In genomic region chr2:240387669-240388358, GRCh38 we compare ENCODE assay signal across 11 cellular contexts. TPM values are rescaled to one million over a fixed set of nuclear protein-coding genes. Genes with fewer than 3 reads are reported as not detected.
DNase-seq lines count a peak whose midpoint lies in the region; ATAC-seq, FAIRE-seq and TF ChIP-seq lines count a peak whose summit lies in the region.
"Had no signal": no experiment of that assay in that cellular context is flagged by ENCODE, and none has a peak within 500 bp of the region (broad histone marks: within the 10 kb centered on the region; RNA-seq: fewer than 3 reads in every experiment).

No MANE protein-coding gene starts in this region.

- H3K9ac ChIP-seq in HCT116 (ENCODE audit: low read length) (peak overlapping the region; percentile 55), astrocyte (ENCODE audit: low read length) (peak overlapping the region; percentile 78), smooth muscle cell (ENCODE audit: low read depth) (no peak overlapping the region)

- H3K79me2 ChIP-seq in HCT116 (ENCODE audit: insufficient read depth, low read length) (no peaks in the 10 kb centered on the region), astrocyte (ENCODE audit: insufficient read depth, low read length) (no peaks in the 10 kb centered on the region), smooth muscle cell (ENCODE audit: low read depth) (no peaks in the 10 kb centered on the region)

- peaks cover 8% of the 10 kb centered on the region for H3K4me1 Mint-ChIP-seq in astrocyte (ENCODE audit: low read depth, unreplicated experiment)
- peaks cover 0 to 9% (median 1%) of the 10 kb centered on the region in 4 donors for H3K4me1 Mint-ChIP-seq in CD4-positive, alpha-beta memory T cell
- H3K4me1 Mint-ChIP-seq in activated CD4-positive, alpha-beta T cell treated with anti-CD3 and anti-CD28 coated beads for 36 hours, result peaks cover 9% of the 10 kb centered on the region
- H3K4me1 Mint-ChIP-seq: naive B cell had no signal

- H3K27ac ChIP-seq in HCT116 (ENCODE audit: low read depth, low read length) (peak overlapping the region; percentile 61), astrocyte (ENCODE audit: low read depth, low read length) (peak overlapping the region; percentile 82), smooth muscle cell (ENCODE audit: low read depth) (no peak overlapping the region)
- H3K27ac ChIP-seq in CD4-positive, alpha-beta memory T cell (ENCODE audit: low read depth, low read length), result no peak overlapping the region
- H3K27ac ChIP-seq: thyroid gland had no signal

- H3K27me3 Mint-ChIP-seq in astrocyte (ENCODE audit: low read depth, unreplicated experiment), result peaks cover 11% of the 10 kb centered on the region
- H3K27me3 Mint-ChIP-seq in CD4-positive, alpha-beta memory T cell, result peaks cover 0 to 2% of the 10 kb centered on the region in 2 donors
- H3K27me3 Mint-ChIP-seq in activated CD4-positive, alpha-beta T cell treated with anti-CD3 and anti-CD28 coated beads for 36 hours, result peaks cover 4% of the 10 kb centered on the region

- H3K27me3 ChIP-seq in HCT116 (ENCODE audit: insufficient read depth, low read length) (no peaks in the 10 kb centered on the region), astrocyte (ENCODE audit: insufficient read depth, low read length) (no peaks in the 10 kb centered on the region), smooth muscle cell (ENCODE audit: low read depth) (no peaks in the 10 kb centered on the region)
- no peaks in the 10 kb centered on the region for H3K27me3 ChIP-seq in CD4-positive, alpha-beta memory T cell (ENCODE audit: insufficient read depth, low read length)
- H3K27me3 ChIP-seq: thyroid gland had no signal

- peak overlapping the region; percentile 95 for H3K27ac Mint-ChIP-seq in astrocyte (ENCODE audit: unreplicated experiment)
- H3K27ac Mint-ChIP-seq in CD4-positive, alpha-beta memory T cell, result no peak overlapping the region
- H3K27ac Mint-ChIP-seq in activated CD4-positive, alpha-beta T cell treated with anti-CD3 and anti-CD28 coated beads for 36 hours, result no peak overlapping the region
- H3K27ac Mint-ChIP-seq: naive B cell had no signal

- H3K36me3 ChIP-seq in HCT116 (ENCODE audit: control insufficient read depth in 1 of 2, insufficient read depth in 2 of 2, low read length in 2 of 2) (no peaks in the 10 kb centered on the region), astrocyte (ENCODE audit: insufficient read depth, low read length) (no peaks in the 10 kb centered on the region), smooth muscle cell (ENCODE audit: low read depth) (no peaks in the 10 kb centered on the region)
- H3K36me3 ChIP-seq in CD4-positive, alpha-beta memory T cell (ENCODE audit: insufficient read depth, low read length), result no peaks in the 10 kb centered on the region
- H3K36me3 ChIP-seq: thyroid gland had no signal

- WGBS in smooth muscle cell (ENCODE audit: low lambda C conversion rate), result 59% methylated on average over 16 of the region's 16 CpGs

- H3K9me3 ChIP-seq in HCT116 (ENCODE audit: control insufficient read depth in 1 of 2, insufficient read depth in 1 of 2, low read depth in 1 of 2, low read length in 2 of 2) (no peaks in the 10 kb centered on the region), astrocyte (ENCODE audit: insufficient read depth, low read depth, low read length) (no peaks in the 10 kb centered on the region), smooth muscle cell (replicated peaks; ENCODE audit: low read depth) (no peaks in the 10 kb centered on the region)
- H3K9me3 ChIP-seq in CD4-positive, alpha-beta memory T cell (ENCODE audit: control insufficient read depth in 1 of 2, low read length in 2 of 2), result no peaks in the 10 kb centered on the region
- H3K9me3 ChIP-seq: thyroid gland had no signal

- POLR2A ChIA-PET in HCT116 (lab: Charles Lee), result interaction anchor here (0.6 to 1.0 kb wide), 2 partner anchors 16 to 81 kb away, joined by 3 read pairs; no protein-coding TSS in a partner anchor
- POLR2A ChIA-PET in CD4-positive, alpha-beta memory T cell (lab: Charles Lee; ENCODE audit: partially characterized antibody), result no interaction called here
- POLR2A ChIA-PET in activated CD4-positive, alpha-beta T cell treated with anti-CD3 and anti-CD28 coated beads for 36 hours (lab: Charles Lee), result no interaction called here

- intact Hi-C loops in HCT116 (cut with micrococcal nuclease) (loop anchor here (1.0 kb wide), 1 partner anchor 47 kb away; the partner anchor contains the start of gene GPC1), left ventricle myocardium superior (cut with micrococcal nuclease) (no loop called here)
- intact Hi-C loops in CD4-positive, alpha-beta memory T cell (cut with micrococcal nuclease), result no loop called here
- intact Hi-C loops in activated CD4-positive, alpha-beta T cell treated with anti-CD3 and anti-CD28 coated beads for 36 hours (cut with DNase I, micrococcal nuclease), result no loop called here

- FAIRE-seq in astrocyte (lab: Jason Lieb, UNC), result peak; percentile 94
- FAIRE-seq in GM12891 (lab: Jason Lieb, UNC), result no peak
- FAIRE-seq: GM19239 had no signal

- TF ChIP-seq CTCF in HCT116 (IDR thresholded peaks at IDR 0.05 in 2 of 3, conservative IDR thresholded peaks at IDR 0.05 in 1 of 3; ENCODE audit: borderline replicate concordance in 1 of 3, insufficient read depth in 1 of 3, low read depth in 2 of 3, low read length in 2 of 3) (no peak), astrocyte (IDR thresholded peaks at IDR 0.05; ENCODE audit: insufficient read depth, low read depth, low read length) (no peak), smooth muscle cell (IDR thresholded peaks at IDR 0.05; ENCODE audit: borderline replicate concordance, insufficient read depth, poor library complexity, severe bottlenecking) (no peak)

- H3K9me2 ChIP-seq in HCT116 (ENCODE audit: insufficient read depth), result no peaks in the 10 kb centered on the region

- peak overlapping the region; percentile 73 for H3K4me3 Mint-ChIP-seq in astrocyte (ENCODE audit: unreplicated experiment)
- no peak overlapping the region for H3K4me3 Mint-ChIP-seq in CD4-positive, alpha-beta memory T cell
- H3K4me3 Mint-ChIP-seq in activated CD4-positive, alpha-beta T cell treated with anti-CD3 and anti-CD28 coated beads for 36 hours, result no peak overlapping the region
- H3K4me3 Mint-ChIP-seq: naive B cell had no signal

- peaks cover 4% of the 10 kb centered on the region for H3K36me3 Mint-ChIP-seq in astrocyte (ENCODE audit: low read depth, unreplicated experiment)
- no peaks in the 10 kb centered on the region for H3K36me3 Mint-ChIP-seq in CD4-positive, alpha-beta memory T cell
- H3K36me3 Mint-ChIP-seq in activated CD4-positive, alpha-beta T cell treated with anti-CD3 and anti-CD28 coated beads for 36 hours (ENCODE audit: low read depth), result no peaks in the 10 kb centered on the region
- H3K36me3 Mint-ChIP-seq: naive B cell had no signal

- H3K4me2 ChIP-seq in HCT116 (ENCODE audit: low read length) (peak overlapping the region; percentile 90), astrocyte (ENCODE audit: low read length) (peak overlapping the region; percentile 61), smooth muscle cell (peak overlapping the region; percentile 23)

- RAD21 ChIA-PET in HCT116 (lab: Charles Lee; ENCODE audit: low non-redundant PET in 1 of 2, low total read pairs in 2 of 2, uncharacterized antibody in 2 of 2, unreplicated experiment in 2 of 2), result no interaction called here

- H3F3A ChIP-seq in smooth muscle cell (ENCODE audit: low read depth), result no peaks in the 10 kb centered on the region

- H2AFZ ChIP-seq in HCT116 (ENCODE audit: low read depth, low read length, poor library complexity, severe bottlenecking) (peak overlapping the region; percentile 65), astrocyte (ENCODE audit: low read depth, low read length) (peak overlapping the region; percentile 44), smooth muscle cell (ENCODE audit: low read depth) (no peak overlapping the region)

- DNase-seq in HCT116 (ENCODE audit: low read depth, low spot score) (peak; percentile 65), astrocyte (ENCODE audit: low read depth) (peak; percentile 94), left ventricle myocardium superior (peak; percentile 63), smooth muscle cell (lab: John Stamatoyannopoulos, UW; ENCODE audit: unreplicated experiment) (peak; percentile 39), GM12891 (ENCODE audit: insufficient read length, low spot score) (no peak)
- no peak for DNase-seq in CD4-positive, alpha-beta memory T cell
- DNase-seq in activated CD4-positive, alpha-beta T cell treated with anti-CD3 and anti-CD28 coated beads for 36 hours, result no peak
- DNase-seq: naive B cell had no signal

- ATAC-seq in HCT116, result peak; percentile 62
- peak; percentile 70 for ATAC-seq in left ventricle myocardium superior
- no peak for ATAC-seq in GM21723 (IDR thresholded peaks at IDR 0.05; ENCODE audit: unreplicated experiment)
- ATAC-seq in activated CD4-positive, alpha-beta T cell treated with anti-CD3 and anti-CD28 coated beads for 36 hours, result no peak

- TF ChIP-seq POLR2A in HCT116 (IDR thresholded peaks at IDR 0.05; ENCODE audit: borderline replicate concordance, extremely low read depth, insufficient read depth, insufficient read length) (no peak), GM12891 (IDR thresholded peaks at IDR 0.05; ENCODE audit: low read depth, low read length) (no peak)

- no peak for TF ChIP-seq RAD21 in HCT116 (IDR thresholded peaks at IDR 0.05; ENCODE audit: low read depth)

- H3K9me3 Mint-ChIP-seq in astrocyte (ENCODE audit: unreplicated experiment), result peaks cover 1% of the 10 kb centered on the region
- peaks cover 0 to 2% (median 0%) of the 10 kb centered on the region in 8 donors for H3K9me3 Mint-ChIP-seq in CD4-positive, alpha-beta memory T cell
- H3K9me3 Mint-ChIP-seq in activated CD4-positive, alpha-beta T cell treated with anti-CD3 and anti-CD28 coated beads for 36 hours (ENCODE audit: low read depth), result no peaks in the 10 kb centered on the region
- H3K9me3 Mint-ChIP-seq: naive B cell had no signal

- CTCF ChIA-PET in HCT116 (lab: Charles Lee), result interaction anchor here (1.1 kb wide), 1 partner anchor 18 kb away, joined by 3 read pairs; no protein-coding TSS in a partner anchor
- CTCF ChIA-PET in CD4-positive, alpha-beta memory T cell (lab: Charles Lee; ENCODE audit: partially characterized antibody), result no interaction called here
- CTCF ChIA-PET in activated CD4-positive, alpha-beta T cell treated with anti-CD3 and anti-CD28 coated beads for 36 hours (lab: Charles Lee), result interaction anchor here (0.7 kb wide), 1 partner anchor 315 kb away, joined by 5 read pairs; no protein-coding TSS in a partner anchor

- H4K20me1 ChIP-seq in HCT116 (ENCODE audit: insufficient read depth) (no peaks in the 10 kb centered on the region), astrocyte (ENCODE audit: insufficient read depth, low read length) (no peaks in the 10 kb centered on the region), smooth muscle cell (ENCODE audit: low read depth) (no peaks in the 10 kb centered on the region)

- BruUV-seq in HCT116 (replicated peaks; lab: Mats Ljungman, UMichigan), result no TSS peak

- peaks cover 21 to 39% of the 10 kb centered on the region in 2 experiments for H3K4me1 ChIP-seq in HCT116 (ENCODE audit: control insufficient read depth in 1 of 2, insufficient read depth in 2 of 2, low read length in 2 of 2)
- peaks cover 24% of the 10 kb centered on the region for H3K4me1 ChIP-seq in astrocyte (ENCODE audit: insufficient read depth, low read length)
- no peaks in the 10 kb centered on the region for H3K4me1 ChIP-seq in smooth muscle cell (ENCODE audit: low read depth)
- no peaks in the 10 kb centered on the region for H3K4me1 ChIP-seq in CD4-positive, alpha-beta memory T cell (ENCODE audit: insufficient read depth, low read length)
- H3K4me1 ChIP-seq: thyroid gland had no signal

- H3K4me3 ChIP-seq in HCT116 (replicated peaks in 1 of 2; ENCODE audit: low read depth in 1 of 2, low read length in 2 of 2) (peak overlapping the region in 1 of 2 experiments; percentile 44; a peak in 2 of 4 replicates), astrocyte (ENCODE audit: insufficient read depth, low read depth, low read length) (no peak overlapping the region), smooth muscle cell (no peak overlapping the region)
- no peak overlapping the region for H3K4me3 ChIP-seq in CD4-positive, alpha-beta memory T cell (ENCODE audit: low read length in 2 of 2)
- H3K4me3 ChIP-seq: thyroid gland had no signal

RNA-seq across cellular contexts. Expression of gene GPC1, which starts 47.6 kb away (rescaled TPM):
- total RNA-seq in HCT116 (2021; ENCODE audit: unreplicated experiment), result 79.1 TPM
- 53.8 and 67.7 TPM in 2 replicates for polyA plus RNA-seq in HCT116 (2012)
- 252 and 299 TPM in 2 replicates for total RNA-seq in astrocyte
- total RNA-seq in left ventricle myocardium superior, result 177 TPM
- 86.4 and 88.9 TPM in 2 replicates for total RNA-seq in smooth muscle cell
- polyA plus RNA-seq in smooth muscle cell, result 221 and 236 TPM in 2 replicates
- polyA plus RNA-seq in GM12891 (2012; ENCODE audit: low read depth, missing spikeins), result 0.19 TPM
- total RNA-seq in CD4-positive, alpha-beta memory T cell, result 1 to 10 TPM; 1.1 to 1.2 TPM
- polyA plus RNA-seq in CD4-positive, alpha-beta memory T cell, result under 1 TPM; 0.14 to 0.65 TPM
- 1 to 10 TPM; 1.7 to 2.0 TPM for total RNA-seq in activated CD4-positive, alpha-beta T cell treated with anti-CD3 and anti-CD28 coated beads for 36 hours

Comparison
In these comparisons a context has a peak if more than half of its experiments do, and no peak if none do; other contexts are left out.
1. ATAC-seq: peak in HCT116 (single experiment) and left ventricle myocardium superior (single experiment); none in GM21723 (single experiment) and activated CD4-positive, alpha-beta T cell treated with anti-CD3 and anti-CD28 coated beads for 36 hours (single experiment).
2. DNase-seq: peak in HCT116 (single experiment), astrocyte (single experiment), left ventricle myocardium superior (single experiment) and smooth muscle cell (single experiment); none in GM12891 (single experiment), CD4-positive, alpha-beta memory T cell (0 of 5) and activated CD4-positive, alpha-beta T cell treated with anti-CD3 and anti-CD28 coated beads for 36 hours (single experiment).
3. H3K27ac ChIP-seq: peak in HCT116 (single experiment) and astrocyte (single experiment); none in smooth muscle cell (single experiment) and CD4-positive, alpha-beta memory T cell (single experiment).
4. H3K4me2 ChIP-seq: peak in every context shown above with its lines; median percentile 90 in HCT116; 61 in astrocyte; 23 in smooth muscle cell.
5. RNA of gene GPC1, which starts 47.6 kb away (total RNA-seq): 252 to 299 TPM in astrocyte, 177 TPM in left ventricle myocardium superior (single experiment), 86.4 to 88.9 TPM in smooth muscle cell and 79.1 TPM in HCT116 (single experiment); 1.7 to 2.0 TPM in activated CD4-positive, alpha-beta T cell treated with anti-CD3 and anti-CD28 coated beads for 36 hours and 1.1 to 1.2 TPM in CD4-positive, alpha-beta memory T cell; every median in the first group is over 10 times any median in the second.